In the genomic region with DNA sequence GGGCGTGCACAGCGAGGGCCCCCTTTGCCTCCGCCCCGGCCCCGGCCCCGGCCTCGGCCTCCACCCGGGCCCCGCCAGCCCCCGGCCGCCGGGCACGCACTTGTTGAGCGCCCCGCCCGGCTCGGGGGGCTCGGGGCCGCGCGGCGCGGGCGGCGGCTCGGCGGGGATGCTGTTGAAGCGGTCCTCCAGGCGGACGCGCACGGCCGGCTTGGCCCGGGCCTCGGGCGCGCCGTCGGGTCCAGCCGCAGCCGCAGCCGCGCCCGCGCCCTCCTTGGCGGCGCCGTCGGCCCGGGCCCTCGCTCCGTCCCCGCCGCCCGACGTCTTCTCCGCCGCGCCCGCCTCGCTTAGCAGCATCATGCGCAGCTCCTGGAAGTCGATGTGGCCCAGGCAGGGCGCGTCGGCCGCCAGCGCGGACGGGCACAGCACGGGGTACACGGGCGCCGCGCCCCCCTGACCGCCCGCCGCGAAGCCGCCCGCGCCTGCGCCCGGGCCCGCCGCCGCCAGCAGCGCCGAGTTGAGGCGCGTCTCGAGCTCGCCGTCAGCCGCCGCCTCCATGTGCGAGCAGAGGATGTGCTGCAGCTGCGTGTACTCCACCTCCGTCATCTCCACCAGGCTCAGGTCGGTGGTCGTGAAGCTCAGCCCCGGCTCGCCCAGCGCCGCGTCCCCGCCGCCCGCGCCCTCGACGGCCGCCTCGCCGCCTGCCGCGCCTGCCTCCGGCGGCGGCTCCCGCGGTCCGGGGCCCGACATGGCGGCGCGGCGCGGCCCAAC, we compare ENCODE assay signal across 2 cellular contexts.
TF ChIP-seq lines count a peak whose summit lies in the region.

No MANE protein-coding gene starts in this region.

TF ChIP-seq in WTC11, 78 proteins besides CTCF, POLR2A, EP300 and RAD21:
- TF ChIP-seq FOXP4 (CRISPR knock-in tag; IDR thresholded peaks at IDR 0.05), result peak; percentile 11; the same call in 1 of the 2 replicates
- 0 out of 2 replicates have a peak, but pooled peaks have one; percentile 39 for TF ChIP-seq FOXP1 (CRISPR knock-in tag; IDR thresholded peaks at IDR 0.05; ENCODE audit: borderline replicate concordance)
- TF ChIP-seq FOXK1 (CRISPR knock-in tag; IDR thresholded peaks at IDR 0.05), result peak; percentile 26; the same call in 1 of the 2 replicates
- TF ChIP-seq, protein P1, sequence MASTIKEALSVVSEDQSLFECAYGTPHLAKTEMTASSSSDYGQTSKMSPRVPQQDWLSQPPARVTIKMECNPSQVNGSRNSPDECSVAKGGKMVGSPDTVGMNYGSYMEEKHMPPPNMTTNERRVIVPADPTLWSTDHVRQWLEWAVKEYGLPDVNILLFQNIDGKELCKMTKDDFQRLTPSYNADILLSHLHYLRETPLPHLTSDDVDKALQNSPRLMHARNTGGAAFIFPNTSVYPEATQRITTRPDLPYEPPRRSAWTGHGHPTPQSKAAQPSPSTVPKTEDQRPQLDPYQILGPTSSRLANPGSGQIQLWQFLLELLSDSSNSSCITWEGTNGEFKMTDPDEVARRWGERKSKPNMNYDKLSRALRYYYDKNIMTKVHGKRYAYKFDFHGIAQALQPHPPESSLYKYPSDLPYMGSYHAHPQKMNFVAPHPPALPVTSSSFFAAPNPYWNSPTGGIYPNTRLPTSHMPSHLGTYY (CRISPR knock-in tag; IDR thresholded peaks at IDR 0.05), result no peak

TF ChIP-seq in H1, 55 proteins besides CTCF, POLR2A, EP300 and RAD21:
- peak; percentile 53; the same call in 1 of the 2 replicates for TF ChIP-seq POLR2AphosphoS5 (IDR thresholded peaks at IDR 0.05; ENCODE audit: low read depth, low read length)
- TF ChIP-seq TAF1 (IDR thresholded peaks at IDR 0.05; ENCODE audit: low read depth, low read length), result peak; percentile 42; the same call in 1 of the 2 replicates
- no peak for TF ChIP-seq ASH2L (IDR thresholded peaks at IDR 0.05; ENCODE audit: low read length)
- no peak for TF ChIP-seq TCF12 (IDR thresholded peaks at IDR 0.05; ENCODE audit: low read depth, low read length)
- TF ChIP-seq MAX (IDR thresholded peaks at IDR 0.05), result peak; percentile 61; the same call in 1 of the 2 replicates
- no peak for TF ChIP-seq USF2 (IDR thresholded peaks at IDR 0.05; ENCODE audit: low read length)
- TF ChIP-seq CHD2 (IDR thresholded peaks at IDR 0.05; ENCODE audit: low read length), result no peak
- TF ChIP-seq BRCA1 (IDR thresholded peaks at IDR 0.05; ENCODE audit: low read depth, low read length), result no peak
- no peak for TF ChIP-seq TAF7 (optimal IDR thresholded peaks at IDR 0.05; ENCODE audit: borderline replicate concordance, low read depth, low read length)
- no peak for TF ChIP-seq BCL11A (IDR thresholded peaks at IDR 0.05; ENCODE audit: low read depth in 2 of 2, low read length in 2 of 2)
- TF ChIP-seq PHF8 (conservative IDR thresholded peaks at IDR 0.05; ENCODE audit: low read depth, low read length), result peak; percentile 42; the same call in 1 of the 2 replicates
- TF ChIP-seq CREB1 (IDR thresholded peaks at IDR 0.05), result no peak
- TF ChIP-seq SIN3A (conservative IDR thresholded peaks at IDR 0.05 in 1 of 2, IDR thresholded peaks at IDR 0.05 in 1 of 2; ENCODE audit: low read depth in 1 of 2, low read length in 2 of 2), result no peak
- peak; percentile 34 for TF ChIP-seq KDM4A (IDR thresholded peaks at IDR 0.05; ENCODE audit: low read depth, low read length, severe bottlenecking)
- no peak for TF ChIP-seq SP1 (IDR thresholded peaks at IDR 0.05; ENCODE audit: low read depth, low read length)
- TF ChIP-seq, protein P2, sequence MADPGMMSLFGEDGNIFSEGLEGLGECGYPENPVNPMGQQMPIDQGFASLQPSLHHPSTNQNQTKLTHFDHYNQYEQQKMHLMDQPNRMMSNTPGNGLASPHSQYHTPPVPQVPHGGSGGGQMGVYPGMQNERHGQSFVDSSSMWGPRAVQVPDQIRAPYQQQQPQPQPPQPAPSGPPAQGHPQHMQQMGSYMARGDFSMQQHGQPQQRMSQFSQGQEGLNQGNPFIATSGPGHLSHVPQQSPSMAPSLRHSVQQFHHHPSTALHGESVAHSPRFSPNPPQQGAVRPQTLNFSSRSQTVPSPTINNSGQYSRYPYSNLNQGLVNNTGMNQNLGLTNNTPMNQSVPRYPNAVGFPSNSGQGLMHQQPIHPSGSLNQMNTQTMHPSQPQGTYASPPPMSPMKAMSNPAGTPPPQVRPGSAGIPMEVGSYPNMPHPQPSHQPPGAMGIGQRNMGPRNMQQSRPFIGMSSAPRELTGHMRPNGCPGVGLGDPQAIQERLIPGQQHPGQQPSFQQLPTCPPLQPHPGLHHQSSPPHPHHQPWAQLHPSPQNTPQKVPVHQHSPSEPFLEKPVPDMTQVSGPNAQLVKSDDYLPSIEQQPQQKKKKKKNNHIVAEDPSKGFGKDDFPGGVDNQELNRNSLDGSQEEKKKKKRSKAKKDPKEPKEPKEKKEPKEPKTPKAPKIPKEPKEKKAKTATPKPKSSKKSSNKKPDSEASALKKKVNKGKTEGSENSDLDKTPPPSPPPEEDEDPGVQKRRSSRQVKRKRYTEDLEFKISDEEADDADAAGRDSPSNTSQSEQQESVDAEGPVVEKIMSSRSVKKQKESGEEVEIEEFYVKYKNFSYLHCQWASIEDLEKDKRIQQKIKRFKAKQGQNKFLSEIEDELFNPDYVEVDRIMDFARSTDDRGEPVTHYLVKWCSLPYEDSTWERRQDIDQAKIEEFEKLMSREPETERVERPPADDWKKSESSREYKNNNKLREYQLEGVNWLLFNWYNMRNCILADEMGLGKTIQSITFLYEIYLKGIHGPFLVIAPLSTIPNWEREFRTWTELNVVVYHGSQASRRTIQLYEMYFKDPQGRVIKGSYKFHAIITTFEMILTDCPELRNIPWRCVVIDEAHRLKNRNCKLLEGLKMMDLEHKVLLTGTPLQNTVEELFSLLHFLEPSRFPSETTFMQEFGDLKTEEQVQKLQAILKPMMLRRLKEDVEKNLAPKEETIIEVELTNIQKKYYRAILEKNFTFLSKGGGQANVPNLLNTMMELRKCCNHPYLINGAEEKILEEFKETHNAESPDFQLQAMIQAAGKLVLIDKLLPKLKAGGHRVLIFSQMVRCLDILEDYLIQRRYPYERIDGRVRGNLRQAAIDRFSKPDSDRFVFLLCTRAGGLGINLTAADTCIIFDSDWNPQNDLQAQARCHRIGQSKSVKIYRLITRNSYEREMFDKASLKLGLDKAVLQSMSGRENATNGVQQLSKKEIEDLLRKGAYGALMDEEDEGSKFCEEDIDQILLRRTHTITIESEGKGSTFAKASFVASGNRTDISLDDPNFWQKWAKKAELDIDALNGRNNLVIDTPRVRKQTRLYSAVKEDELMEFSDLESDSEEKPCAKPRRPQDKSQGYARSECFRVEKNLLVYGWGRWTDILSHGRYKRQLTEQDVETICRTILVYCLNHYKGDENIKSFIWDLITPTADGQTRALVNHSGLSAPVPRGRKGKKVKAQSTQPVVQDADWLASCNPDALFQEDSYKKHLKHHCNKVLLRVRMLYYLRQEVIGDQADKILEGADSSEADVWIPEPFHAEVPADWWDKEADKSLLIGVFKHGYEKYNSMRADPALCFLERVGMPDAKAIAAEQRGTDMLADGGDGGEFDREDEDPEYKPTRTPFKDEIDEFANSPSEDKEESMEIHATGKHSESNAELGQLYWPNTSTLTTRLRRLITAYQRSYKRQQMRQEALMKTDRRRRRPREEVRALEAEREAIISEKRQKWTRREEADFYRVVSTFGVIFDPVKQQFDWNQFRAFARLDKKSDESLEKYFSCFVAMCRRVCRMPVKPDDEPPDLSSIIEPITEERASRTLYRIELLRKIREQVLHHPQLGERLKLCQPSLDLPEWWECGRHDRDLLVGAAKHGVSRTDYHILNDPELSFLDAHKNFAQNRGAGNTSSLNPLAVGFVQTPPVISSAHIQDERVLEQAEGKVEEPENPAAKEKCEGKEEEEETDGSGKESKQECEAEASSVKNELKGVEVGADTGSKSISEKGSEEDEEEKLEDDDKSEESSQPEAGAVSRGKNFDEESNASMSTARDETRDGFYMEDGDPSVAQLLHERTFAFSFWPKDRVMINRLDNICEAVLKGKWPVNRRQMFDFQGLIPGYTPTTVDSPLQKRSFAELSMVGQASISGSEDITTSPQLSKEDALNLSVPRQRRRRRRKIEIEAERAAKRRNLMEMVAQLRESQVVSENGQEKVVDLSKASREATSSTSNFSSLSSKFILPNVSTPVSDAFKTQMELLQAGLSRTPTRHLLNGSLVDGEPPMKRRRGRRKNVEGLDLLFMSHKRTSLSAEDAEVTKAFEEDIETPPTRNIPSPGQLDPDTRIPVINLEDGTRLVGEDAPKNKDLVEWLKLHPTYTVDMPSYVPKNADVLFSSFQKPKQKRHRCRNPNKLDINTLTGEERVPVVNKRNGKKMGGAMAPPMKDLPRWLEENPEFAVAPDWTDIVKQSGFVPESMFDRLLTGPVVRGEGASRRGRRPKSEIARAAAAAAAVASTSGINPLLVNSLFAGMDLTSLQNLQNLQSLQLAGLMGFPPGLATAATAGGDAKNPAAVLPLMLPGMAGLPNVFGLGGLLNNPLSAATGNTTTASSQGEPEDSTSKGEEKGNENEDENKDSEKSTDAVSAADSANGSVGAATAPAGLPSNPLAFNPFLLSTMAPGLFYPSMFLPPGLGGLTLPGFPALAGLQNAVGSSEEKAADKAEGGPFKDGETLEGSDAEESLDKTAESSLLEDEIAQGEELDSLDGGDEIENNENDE (IDR thresholded peaks at IDR 0.05; ENCODE audit: insufficient replicate concordance, low read length), result no peak
- peak; percentile 28; the same call in 1 of the 2 replicates for TF ChIP-seq NRF1 (IDR thresholded peaks at IDR 0.05; ENCODE audit: low read depth, low read length)
- TF ChIP-seq HDAC6 (IDR thresholded peaks at IDR 0.05; ENCODE audit: low read depth, low read length), result no peak
- no peak for TF ChIP-seq GTF2F1 (IDR thresholded peaks at IDR 0.05; ENCODE audit: borderline replicate concordance, low read depth, low read length)
